In the genomic region with DNA sequence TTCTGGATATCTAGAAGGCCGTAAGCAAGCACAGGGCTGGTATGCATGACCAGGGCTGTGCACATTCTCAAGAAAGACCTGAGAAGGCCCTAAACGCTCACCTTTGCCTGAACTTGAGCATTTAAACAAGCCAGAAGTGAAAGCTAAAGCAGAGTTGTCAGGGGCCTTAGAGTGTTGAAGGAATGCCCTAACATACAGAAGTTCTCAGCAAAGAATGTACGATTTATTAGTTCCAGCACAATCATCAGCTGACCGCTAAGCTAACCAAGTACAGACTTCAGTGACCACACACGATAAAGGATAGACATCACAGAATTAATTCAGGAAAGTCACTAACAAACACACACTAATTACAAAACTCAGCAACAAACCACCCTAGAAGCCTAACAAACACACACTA, we compare ENCODE assay signal across 15 cellular contexts. TPM values are rescaled to one million over a fixed set of nuclear protein-coding genes. Genes with fewer than 3 reads are reported as not detected.
A peak's percentile ranks its signal among the peaks of the same experiment; 100 is the strongest.
DNase-seq lines count a peak whose midpoint lies in the region; ATAC-seq and TF ChIP-seq lines count a peak whose summit lies in the region.
"Had no signal": no experiment of that assay in that cellular context is flagged by ENCODE, and none has a peak within 500 bp of the region (broad histone marks: within the 10 kb centered on the region; RNA-seq: fewer than 3 reads in every experiment).

No MANE protein-coding gene starts in this region.

- H3K36me3 ChIP-seq in hepatocyte (replicated peaks; ENCODE audit: insufficient read depth, low read depth), result no peaks in the 10 kb centered on the region
- H3K36me3 ChIP-seq in tibial artery, result peaks cover 7 to 30% (median 17%) of the 10 kb centered on the region in 3 donors
- H3K36me3 ChIP-seq in spleen, result peaks cover 0 to 45% (median 22%) of the 10 kb centered on the region in 6 donors
- H3K36me3 ChIP-seq in vagina, result no peaks in the 10 kb centered on the region

- TF ChIP-seq CTCF in hepatocyte (IDR thresholded peaks at IDR 0.05; ENCODE audit: poor library complexity) (no peak), tibial artery (IDR thresholded peaks at IDR 0.05) (no peak), spleen (IDR thresholded peaks at IDR 0.05 in 8 of 11, conservative IDR thresholded peaks at IDR 0.05 in 3 of 11) (no peak), vagina (IDR thresholded peaks at IDR 0.05) (no peak)

- H3K4me1 ChIP-seq in hepatocyte (ENCODE audit: insufficient read depth) (peaks cover 4% of the 10 kb centered on the region), tibial artery (peaks cover 0 to 7% (median 1%) of the 10 kb centered on the region in 4 donors), spleen (peaks cover 0 to 2% (median 0%) of the 10 kb centered on the region in 6 donors), vagina (no peaks in the 10 kb centered on the region)

- H3K4me1 Mint-ChIP-seq in activated T-cell treated with anti-CD3 and anti-CD28 coated beads, Interleukin-2, amount 50 U/mL, for 4 hours (ENCODE audit: low read depth), result peaks cover 2% of the 10 kb centered on the region

- H3K27me3 Mint-ChIP-seq in activated T-cell treated with anti-CD3 and anti-CD28 coated beads, Interleukin-2, amount 50 U/mL, for 4 hours (ENCODE audit: low read depth), result no peaks in the 10 kb centered on the region
- H3K27me3 Mint-ChIP-seq: activated naive CD8-positive, alpha-beta T cell; activated T-cell treated with anti-CD3 and anti-CD28 coated beads, Interleukin-2, amount 50 U/mL, for 24 hours had no signal

- no peak overlapping the region for H3K4me3 Mint-ChIP-seq in activated T-cell treated with anti-CD3 and anti-CD28 coated beads, Interleukin-2, amount 50 U/mL, for 4 hours
- H3K4me3 Mint-ChIP-seq: activated naive CD8-positive, alpha-beta T cell; activated T-cell treated with anti-CD3 and anti-CD28 coated beads, Interleukin-2, amount 50 U/mL, for 24 hours; immature natural killer cell had no signal

- H3K9me3 Mint-ChIP-seq in activated T-cell treated with anti-CD3 and anti-CD28 coated beads, Interleukin-2, amount 50 U/mL, for 4 hours, result no peaks in the 10 kb centered on the region
- H3K9me3 Mint-ChIP-seq: activated T-cell treated with anti-CD3 and anti-CD28 coated beads, Interleukin-2, amount 50 U/mL, for 24 hours; immature natural killer cell had no signal

- ATAC-seq in activated T-cell treated with anti-CD3 and anti-CD28 coated beads, Interleukin-2, amount 50 U/mL, for 4 hours, result no peak

- H3K27me3 ChIP-seq in hepatocyte (no peaks in the 10 kb centered on the region), tibial artery (no peaks in the 10 kb centered on the region), spleen (replicated peaks in 1 of 7) (no peaks in the 10 kb centered on the region), vagina (no peaks in the 10 kb centered on the region)

- peak overlapping the region; percentile 55 for H3K4me2 ChIP-seq in hepatocyte

- H2AFZ ChIP-seq in hepatocyte, result no peak overlapping the region

- H3K9me3 ChIP-seq in hepatocyte (ENCODE audit: low read depth), result no peaks in the 10 kb centered on the region
- no peaks in the 10 kb centered on the region for H3K9me3 ChIP-seq in tibial artery
- no peaks in the 10 kb centered on the region for H3K9me3 ChIP-seq in spleen
- no peaks in the 10 kb centered on the region for H3K9me3 ChIP-seq in vagina

- H3K36me3 Mint-ChIP-seq in activated T-cell treated with anti-CD3 and anti-CD28 coated beads, Interleukin-2, amount 50 U/mL, for 4 hours (ENCODE audit: insufficient read depth), result peaks cover 15% of the 10 kb centered on the region

- H4K20me1 ChIP-seq in hepatocyte (ENCODE audit: insufficient read depth, poor library complexity, severe bottlenecking), result no peaks in the 10 kb centered on the region

- 52% methylated on average over 5 of the region's 5 CpGs for WGBS in hepatocyte (ENCODE audit: low lambda C conversion rate, missing lambda C conversion rate)
- 85 to 91% (median 86%) methylated on average over 5 of the region's 5 CpGs for WGBS in spleen, 5 donors

- H3K79me2 ChIP-seq in hepatocyte, result peaks cover 33% of the 10 kb centered on the region

- H3K27ac ChIP-seq in hepatocyte (peak overlapping the region; percentile 54), tibial artery (peak overlapping the region; percentile 11 to 23), spleen (no peak overlapping the region), vagina (no peak overlapping the region)
- H3K27ac ChIP-seq: C4-2B had no signal

- peak; percentile 21 for DNase-seq in GM04503 (ENCODE audit: low read depth)
- DNase-seq in astrocyte of the hippocampus (ENCODE audit: low read depth, low spot score), result peak; percentile 52
- peak; percentile 7 for DNase-seq in hepatocyte (ENCODE audit: low spot score)
- no peak for DNase-seq in tibial artery
- DNase-seq in spleen, result no peak
- no peak for DNase-seq in vagina (ENCODE audit: extremely low spot score in 2 of 2)
- DNase-seq in activated T-cell treated with anti-CD3 and anti-CD28 coated beads, Interleukin-2, amount 50 U/mL, for 4 hours, result no peak
- DNase-seq: activated T-cell treated with anti-CD3 and anti-CD28 coated beads, Interleukin-2, amount 50 U/mL, for 24 hours; cerebellar nuclear complex; immature natural killer cell; mesendoderm; NCI-H69; retina had no signal

- TF ChIP-seq POLR2A in spleen (IDR thresholded peaks at IDR 0.05) (no peak), vagina (IDR thresholded peaks at IDR 0.05) (no peak)

- no peaks in the 10 kb centered on the region for H3K9me2 ChIP-seq in hepatocyte (replicated peaks; ENCODE audit: insufficient read depth)

- intact Hi-C loops in tibial artery (cut with DNase I; ENCODE audit: low total_unique reads) (no loop called here), spleen (cut with DNase I; ENCODE audit: low total_unique reads) (no loop called here), vagina (cut with DNase I) (no loop called here)

- H3K4me3 ChIP-seq in hepatocyte (no peak overlapping the region), tibial artery (no peak overlapping the region), spleen (no peak overlapping the region), vagina (no peak overlapping the region)

RNA-seq across cellular contexts. Expression of a gene that starts 8.7 kb away (rescaled TPM):
- total RNA-seq in hepatocyte (21.5 and 29.4 TPM in 2 replicates), spleen (10 to 100 TPM; 18.4 to 26.5 (median 20.4) TPM), vagina (27.0 TPM)
- polyA plus RNA-seq in hepatocyte (14.9 and 15.9 TPM in 2 replicates), spleen (1 to 10 TPM; 5.4 to 6.9 (median 6.5) TPM)
- total RNA-seq in activated T-cell treated with anti-CD3 and anti-CD28 coated beads, Interleukin-2, amount 50 U/mL, for 4 hours, result 10 to 100 TPM; 13.2 to 14.2 (median 13.6) TPM

RNA-seq across cellular contexts. Expression of a gene that starts 51.8 kb away (rescaled TPM):
- total RNA-seq in hepatocyte (17.6 and 24.2 TPM in 2 replicates), spleen (10 to 100 TPM; 27.4 to 59.7 (median 41.9) TPM), vagina (25.5 TPM)
- polyA plus RNA-seq in hepatocyte (14.1 and 14.2 TPM in 2 replicates), spleen (10 to 100 TPM; 16.2 to 18.8 (median 17.4) TPM)
- total RNA-seq in activated T-cell treated with anti-CD3 and anti-CD28 coated beads, Interleukin-2, amount 50 U/mL, for 4 hours, result 1 to 10 TPM; 8.3 to 9.4 (median 9.0) TPM

Comparison
In these comparisons a context has a peak if more than half of its experiments do, and no peak if none do; other contexts are left out.
1. DNase-seq: peak in GM04503 (single experiment), astrocyte of the hippocampus (single experiment) and hepatocyte (single experiment); none in tibial artery (0 of 2), spleen (single experiment), vagina (0 of 2) and activated T-cell treated with anti-CD3 and anti-CD28 coated beads, Interleukin-2, amount 50 U/mL, for 4 hours (single experiment).
2. H3K27ac ChIP-seq: peak in hepatocyte (single experiment) and tibial artery (2 of 2); none in spleen (0 of 8) and vagina (single experiment).